Comparison of ENCODE assay signal across 25 cellular contexts in the genomic region with DNA sequence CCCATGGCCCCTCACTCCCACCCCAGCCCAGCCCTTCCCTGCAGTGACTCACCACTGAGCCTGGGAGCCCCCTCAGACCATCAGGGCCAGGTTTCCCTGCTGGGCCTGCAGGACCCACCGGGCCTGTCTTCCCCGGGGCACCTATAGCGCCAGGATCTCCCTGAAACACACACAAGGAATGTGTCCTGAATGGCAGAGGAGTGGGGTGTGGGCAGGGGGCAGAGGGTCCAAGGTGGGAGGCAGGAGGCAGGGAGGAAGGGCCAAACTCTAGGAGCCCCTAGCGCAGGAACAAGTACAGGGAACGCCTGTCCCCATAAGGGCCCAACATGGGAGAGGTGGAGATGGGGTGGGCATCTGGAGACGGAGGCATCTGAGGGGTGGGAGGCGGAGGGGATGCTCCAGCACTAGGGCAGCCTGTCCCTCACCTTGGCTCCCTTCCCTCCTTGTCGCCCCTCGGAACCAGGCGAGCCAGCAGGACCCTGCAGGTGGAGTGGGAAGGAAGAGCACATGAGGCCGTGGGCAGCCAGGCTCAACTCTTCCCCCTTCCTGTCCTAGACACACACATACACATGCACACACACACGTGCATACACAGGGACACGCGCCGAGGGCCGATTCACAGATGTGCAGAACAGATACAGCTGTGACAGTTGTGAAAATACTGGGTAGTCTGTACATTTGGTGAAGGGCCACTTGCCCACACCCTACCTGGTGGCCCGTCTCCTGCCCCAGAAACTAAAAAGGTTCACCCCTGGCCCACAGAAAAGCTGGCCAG.
"Had no signal": no experiment of that assay in that cellular context is flagged by ENCODE, and none has a peak within 500 bp of the region (broad histone marks: within the 10 kb centered on the region; RNA-seq: fewer than 3 reads in every experiment).

No MANE protein-coding gene starts in this region.

- DNase-seq: activated CD4-positive, alpha-beta T cell treated with anti-CD3 and anti-CD28 coated beads for 4 hours; activated CD4-positive, alpha-beta T cell treated with anti-CD3 and anti-CD28 coated beads, Interleukin-2, amount 50 U/mL, for 48 hours; activated CD8-positive, alpha-beta memory T cell treated with anti-CD3 and anti-CD28 coated beads, Interleukin-2, amount 50 U/mL, for 48 hours; activated naive CD4-positive, alpha-beta T cell treated with anti-CD3 and anti-CD28 coated beads for 36 hours; activated naive CD8-positive, alpha-beta T cell treated with anti-CD3 and anti-CD28 coated beads, Interleukin-2, amount 10 ng/mL, durations not matched to agents 7 days and 5 days; activated T-cell treated with anti-CD3 and anti-CD28 coated beads, Interleukin-2, amount 50 U/mL, for 4 hours; amniotic stem cell; cerebellar nuclear complex; cortex of kidney; heart left ventricle; left cardiac atrium; retina; sigmoid colon; stimulated activated CD4-positive, alpha-beta T cell treated with anti-CD3 and anti-CD28 coated beads, Interleukin-2, amount 100 ng/mL, for 48 hours; stimulated activated CD8-positive, alpha-beta memory T cell treated with anti-CD3 and anti-CD28 coated beads, Interleukin-4, amount 100 ng/mL, for 48 hours; stimulated activated naive B cell treated with anti-CD40 and anti-IgM and Interleukin-4, amounts not matched to agents 10 μg/mL and 1 μg/mL and 100 μg/mL, for 72 hours; T1000; trophoblast cell had no signal

- H3K36me3 ChIP-seq: breast epithelium, heart left ventricle, sigmoid colon had no signal

- H3K4me1 ChIP-seq: breast epithelium, sigmoid colon had no signal

- H3K27me3 ChIP-seq: breast epithelium, heart left ventricle, sigmoid colon had no signal

- H3K9me3 Mint-ChIP-seq: activated naive CD4-positive, alpha-beta T cell treated with anti-CD3 and anti-CD28 coated beads for 36 hours; activated naive CD8-positive, alpha-beta T cell treated with anti-CD3 and anti-CD28 coated beads, Interleukin-2, amount 10 ng/mL, durations not matched to agents 7 days and 5 days; activated T-cell treated with anti-CD3 and anti-CD28 coated beads, Interleukin-2, amount 50 U/mL, for 4 hours; activated T-helper 2 cell treated with anti-CD3 and anti-CD28 coated beads, Interferon-gamma antibody, Interleukin-2, Interleukin-4, amounts not matched to agents 10 μg/mL and 5 μg/mL and 100 μg/mL, durations not matched to agents 14 hours and 24 hours and 36 hours; memory B cell; stimulated activated naive B cell treated with anti-CD40 and anti-IgM and Interleukin-4, amounts not matched to agents 10 μg/mL and 1 μg/mL and 100 μg/mL, for 72 hours; T-helper 1 cell treated with Interleukin-12 subunit alpha and Interleukin-12 subunit beta and Interleukin-4 antibody, amounts not matched to agents 30 μg/mL and 1 μg/mL, for 36 hours; WTC11 had no signal

- H3K4me2 ChIP-seq: smooth muscle cell had no signal

- H3K27ac ChIP-seq: breast epithelium, heart left ventricle, sigmoid colon had no signal

- H3K36me3 Mint-ChIP-seq: activated naive CD8-positive, alpha-beta T cell treated with anti-CD3 and anti-CD28 coated beads, Interleukin-2, amount 10 ng/mL, durations not matched to agents 7 days and 5 days; memory B cell; stimulated activated naive B cell treated with anti-CD40 and anti-IgM and Interleukin-4, amounts not matched to agents 10 μg/mL and 1 μg/mL and 100 μg/mL, for 72 hours; WTC11 had no signal

- H3K4me3 ChIP-seq: breast epithelium, heart left ventricle, sigmoid colon, smooth muscle cell had no signal

- H3K9me3 ChIP-seq: breast epithelium, heart left ventricle, sigmoid colon had no signal

- H3K27ac Mint-ChIP-seq: activated naive CD4-positive, alpha-beta T cell treated with anti-CD3 and anti-CD28 coated beads for 36 hours; activated T-helper 2 cell treated with anti-CD3 and anti-CD28 coated beads, Interferon-gamma antibody, Interleukin-2, Interleukin-4, amounts not matched to agents 10 μg/mL and 5 μg/mL and 100 μg/mL, durations not matched to agents 14 hours and 24 hours and 36 hours; memory B cell; progenitor cell of endocrine pancreas; stimulated activated naive B cell treated with anti-CD40 and anti-IgM and Interleukin-4, amounts not matched to agents 10 μg/mL and 1 μg/mL and 100 μg/mL, for 72 hours; T-helper 1 cell treated with Interleukin-12 subunit alpha and Interleukin-12 subunit beta and Interleukin-4 antibody, amounts not matched to agents 30 μg/mL and 1 μg/mL, for 36 hours; WTC11 had no signal

- H3K4me1 Mint-ChIP-seq: activated naive CD8-positive, alpha-beta T cell treated with anti-CD3 and anti-CD28 coated beads, Interleukin-2, amount 10 ng/mL, durations not matched to agents 7 days and 5 days had no signal

- H3K4me3 Mint-ChIP-seq: activated naive CD4-positive, alpha-beta T cell treated with anti-CD3 and anti-CD28 coated beads for 36 hours; activated naive CD8-positive, alpha-beta T cell treated with anti-CD3 and anti-CD28 coated beads, Interleukin-2, amount 10 ng/mL, durations not matched to agents 7 days and 5 days; activated T-cell treated with anti-CD3 and anti-CD28 coated beads, Interleukin-2, amount 50 U/mL, for 4 hours; memory B cell; stimulated activated naive B cell treated with anti-CD40 and anti-IgM and Interleukin-4, amounts not matched to agents 10 μg/mL and 1 μg/mL and 100 μg/mL, for 72 hours; T-helper 1 cell treated with Interleukin-12 subunit alpha and Interleukin-12 subunit beta and Interleukin-4 antibody, amounts not matched to agents 30 μg/mL and 1 μg/mL, for 36 hours; WTC11 had no signal
